Comparison of ENCODE assay signal across 1 cellular context in the genomic region with DNA sequence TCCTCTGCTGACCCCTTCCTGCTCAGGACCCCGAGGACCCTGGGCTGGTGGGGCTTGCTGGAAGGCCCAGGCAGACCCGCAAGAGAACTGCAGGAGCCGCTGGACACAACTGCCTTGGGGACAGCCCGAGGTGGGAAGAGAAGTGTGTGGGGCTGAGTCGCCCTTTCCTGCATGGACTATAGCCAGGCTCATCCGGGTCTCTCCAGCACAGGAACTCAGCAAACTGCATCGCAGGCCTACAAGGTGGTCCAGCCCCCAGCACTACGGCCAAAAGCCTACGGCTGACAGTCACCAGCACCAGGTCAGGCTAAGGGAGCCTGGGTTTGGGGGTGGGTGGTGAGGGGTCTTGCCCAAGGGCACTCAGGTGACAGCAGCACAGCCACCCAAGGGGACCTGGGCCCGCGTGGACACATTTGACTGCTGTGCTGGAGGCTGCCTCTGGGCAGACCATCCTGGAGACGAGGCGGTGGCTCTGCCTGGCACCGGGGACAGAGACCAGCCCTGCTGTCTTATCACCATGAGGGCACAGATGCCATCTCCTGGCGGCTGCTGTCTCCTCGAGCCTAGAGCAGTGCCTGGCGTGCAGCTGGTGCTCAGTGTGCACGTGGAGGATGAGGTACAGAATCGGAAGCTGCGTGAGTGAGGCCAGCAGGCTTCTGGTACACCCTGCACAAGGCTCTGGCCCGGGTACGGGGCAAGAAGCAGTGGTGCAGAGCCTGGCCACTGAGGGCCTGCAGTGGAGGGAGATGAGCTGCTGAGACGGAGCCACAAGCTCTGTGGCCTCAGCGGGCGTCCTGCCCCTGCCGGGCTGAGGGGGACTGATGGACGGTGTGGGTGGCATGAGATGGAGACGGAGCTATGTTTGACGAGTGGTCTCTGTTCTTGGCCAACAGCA.
TF ChIP-seq lines count a peak whose summit lies in the region.

No MANE protein-coding gene starts in this region.

TF ChIP-seq in WTC11, 78 proteins besides CTCF, POLR2A, EP300 and RAD21 (continued from another document):
- TF ChIP-seq, protein P1, sequence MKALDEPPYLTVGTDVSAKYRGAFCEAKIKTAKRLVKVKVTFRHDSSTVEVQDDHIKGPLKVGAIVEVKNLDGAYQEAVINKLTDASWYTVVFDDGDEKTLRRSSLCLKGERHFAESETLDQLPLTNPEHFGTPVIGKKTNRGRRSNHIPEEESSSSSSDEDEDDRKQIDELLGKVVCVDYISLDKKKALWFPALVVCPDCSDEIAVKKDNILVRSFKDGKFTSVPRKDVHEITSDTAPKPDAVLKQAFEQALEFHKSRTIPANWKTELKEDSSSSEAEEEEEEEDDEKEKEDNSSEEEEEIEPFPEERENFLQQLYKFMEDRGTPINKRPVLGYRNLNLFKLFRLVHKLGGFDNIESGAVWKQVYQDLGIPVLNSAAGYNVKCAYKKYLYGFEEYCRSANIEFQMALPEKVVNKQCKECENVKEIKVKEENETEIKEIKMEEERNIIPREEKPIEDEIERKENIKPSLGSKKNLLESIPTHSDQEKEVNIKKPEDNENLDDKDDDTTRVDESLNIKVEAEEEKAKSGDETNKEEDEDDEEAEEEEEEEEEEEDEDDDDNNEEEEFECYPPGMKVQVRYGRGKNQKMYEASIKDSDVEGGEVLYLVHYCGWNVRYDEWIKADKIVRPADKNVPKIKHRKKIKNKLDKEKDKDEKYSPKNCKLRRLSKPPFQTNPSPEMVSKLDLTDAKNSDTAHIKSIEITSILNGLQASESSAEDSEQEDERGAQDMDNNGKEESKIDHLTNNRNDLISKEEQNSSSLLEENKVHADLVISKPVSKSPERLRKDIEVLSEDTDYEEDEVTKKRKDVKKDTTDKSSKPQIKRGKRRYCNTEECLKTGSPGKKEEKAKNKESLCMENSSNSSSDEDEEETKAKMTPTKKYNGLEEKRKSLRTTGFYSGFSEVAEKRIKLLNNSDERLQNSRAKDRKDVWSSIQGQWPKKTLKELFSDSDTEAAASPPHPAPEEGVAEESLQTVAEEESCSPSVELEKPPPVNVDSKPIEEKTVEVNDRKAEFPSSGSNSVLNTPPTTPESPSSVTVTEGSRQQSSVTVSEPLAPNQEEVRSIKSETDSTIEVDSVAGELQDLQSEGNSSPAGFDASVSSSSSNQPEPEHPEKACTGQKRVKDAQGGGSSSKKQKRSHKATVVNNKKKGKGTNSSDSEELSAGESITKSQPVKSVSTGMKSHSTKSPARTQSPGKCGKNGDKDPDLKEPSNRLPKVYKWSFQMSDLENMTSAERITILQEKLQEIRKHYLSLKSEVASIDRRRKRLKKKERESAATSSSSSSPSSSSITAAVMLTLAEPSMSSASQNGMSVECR (CRISPR knock-in tag; IDR thresholded peaks at IDR 0.05; ENCODE audit: borderline replicate concordance): no peak
- no peak for TF ChIP-seq NFE2L1 (CRISPR knock-in tag; IDR thresholded peaks at IDR 0.05)
- no peak for TF ChIP-seq TEAD1 (CRISPR knock-in tag; IDR thresholded peaks at IDR 0.05)
